In the genomic region with DNA sequence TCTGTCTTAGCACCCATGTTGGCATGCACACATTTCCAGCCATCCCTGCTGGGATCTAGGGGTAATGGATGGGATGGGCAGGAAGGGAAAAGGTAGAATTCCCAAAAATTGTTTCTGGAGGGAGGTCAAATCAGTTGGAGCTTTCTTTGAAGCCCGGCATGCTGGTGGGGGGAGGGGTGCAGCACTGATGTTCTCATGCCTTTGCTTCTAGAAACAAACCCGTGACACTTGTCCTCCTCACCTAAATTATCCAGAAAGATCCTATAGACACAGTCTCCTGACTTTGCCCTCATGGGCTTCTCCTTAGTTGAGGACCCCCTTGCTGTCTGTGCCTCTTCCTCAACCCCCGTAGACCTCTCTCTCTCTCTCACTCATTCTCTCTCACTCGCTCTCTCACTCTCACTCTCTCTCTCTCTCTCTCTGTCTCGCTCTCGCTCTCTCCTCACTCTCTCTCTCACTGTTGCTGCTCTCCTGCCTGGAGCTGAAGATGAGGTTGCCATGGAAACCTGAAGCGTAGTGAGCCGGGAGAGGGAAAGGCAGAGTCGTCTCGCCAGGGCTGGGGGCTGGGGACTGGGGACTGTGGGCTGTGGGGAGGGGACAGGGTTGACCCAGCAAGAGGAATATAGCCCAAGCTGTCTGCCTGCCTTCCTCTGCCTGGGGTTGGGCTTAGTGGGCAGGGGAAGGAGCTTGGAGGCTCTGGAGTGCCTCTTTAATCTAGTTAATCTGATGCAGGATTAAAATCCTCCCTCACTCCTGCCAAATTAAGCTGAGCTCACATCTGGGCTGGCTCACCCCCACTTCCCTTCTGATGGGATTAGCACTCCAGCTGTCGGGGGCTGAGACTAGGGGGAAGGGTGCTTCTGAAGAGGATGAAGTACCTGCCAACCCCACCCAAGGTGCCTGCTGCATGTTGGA, we compare ENCODE assay signal across 8 cellular contexts. TPM values are rescaled to one million over a fixed set of nuclear protein-coding genes. Genes with fewer than 3 reads are reported as not detected.
DNase-seq lines count a peak whose midpoint lies in the region; ATAC-seq and TF ChIP-seq lines count a peak whose summit lies in the region.

No MANE protein-coding gene starts in this region.

- H3K4me3 ChIP-seq in ectodermal cell (ENCODE audit: insufficient read depth, low read depth, low read length) = peak overlapping the region; percentile 20
- peak overlapping the region in 1 of 2 donors; percentile 24 for H3K4me3 ChIP-seq in neuronal stem cell (ENCODE audit: low read length in 2 of 2)

- no peaks in the 10 kb centered on the region for H3K27me3 ChIP-seq in ectodermal cell (ENCODE audit: control insufficient read depth, insufficient read depth, low read length, poor library complexity, severe bottlenecking)
- H3K27me3 ChIP-seq in neuronal stem cell (ENCODE audit: control insufficient read depth in 3 of 3, insufficient read depth in 3 of 3, low read depth in 1 of 3, low read length in 3 of 3) = no peaks in the 10 kb centered on the region

- no peak overlapping the region for H4K8ac ChIP-seq in neuronal stem cell (ENCODE audit: low read depth, low read length)

- H3K4me3 Mint-ChIP-seq in Calu3 (ENCODE audit: low read depth, unreplicated experiment) = peak overlapping the region; percentile 0

- H3K14ac ChIP-seq in neuronal stem cell (ENCODE audit: low read length) = peak overlapping the region; percentile 60

- H3K9me3 Mint-ChIP-seq in Calu3 (ENCODE audit: low read depth, unreplicated experiment) = no peaks in the 10 kb centered on the region

- no peak for TF ChIP-seq CTCF in Calu3 (IDR thresholded peaks at IDR 0.05; ENCODE audit: unreplicated experiment)

- H2AK5ac ChIP-seq in neuronal stem cell (ENCODE audit: low read depth, low read length) = peak overlapping the region; percentile 77

- peak overlapping the region; percentile 24 for H2BK12ac ChIP-seq in neuronal stem cell (ENCODE audit: low read length)

- H3K27me3 Mint-ChIP-seq in Calu3 (ENCODE audit: unreplicated experiment) = no peaks in the 10 kb centered on the region

- no peak overlapping the region for H2BK120ac ChIP-seq in neuronal stem cell (ENCODE audit: low read depth, low read length)

- DNase-seq in Calu3 (no peak), NCI-H2227 treated with DMSO at 0.1 percent for 48 hours (lab: John Stamatoyannopoulos, UW) (peak; percentile 87), neuronal stem cell (ENCODE audit: low spot score) (no peak), NCI-H526 (lab: John Stamatoyannopoulos, UW) (no peak), HK-2 (ENCODE audit: unreplicated experiment) (no peak)

- peak overlapping the region; percentile 63 for H3K9ac ChIP-seq in neuronal stem cell (ENCODE audit: low read depth, low read length, poor library complexity)

- H3K9me3 ChIP-seq in ectodermal cell (ENCODE audit: control insufficient read depth, low read length) (no peaks in the 10 kb centered on the region), neuronal stem cell (replicated peaks in 1 of 2; ENCODE audit: control insufficient read depth in 2 of 2, insufficient read depth in 1 of 2, low read depth in 1 of 2, low read length in 2 of 2) (no peaks in the 10 kb centered on the region)

- H3K79me1 ChIP-seq in neuronal stem cell (ENCODE audit: low read depth, low read length) = peaks cover 13% of the 10 kb centered on the region

- peak overlapping the region; percentile 60 for H2BK15ac ChIP-seq in neuronal stem cell (ENCODE audit: low read length)

- CTCF ChIA-PET in Calu3 (lab: Charles Lee) = interaction anchor here (0.6 to 1.0 kb wide), 5 partner anchors 19 to 350 kb away, joined by 3 to 4 read pairs (median 3); no protein-coding TSS in a partner anchor

- no peaks in the 10 kb centered on the region for H3K36me3 ChIP-seq in ectodermal cell (ENCODE audit: control insufficient read depth, insufficient read depth, low read length)
- H3K36me3 ChIP-seq in neuronal stem cell (replicated peaks in 1 of 2; ENCODE audit: control insufficient read depth in 2 of 2, insufficient read depth in 2 of 2, low read length in 2 of 2) = peaks cover 7 to 57% of the 10 kb centered on the region in 2 donors

- H4K91ac ChIP-seq in neuronal stem cell (ENCODE audit: low read depth, low read length, poor library complexity) = no peak overlapping the region

- peak overlapping the region; percentile 4 for H3K27ac Mint-ChIP-seq in Calu3 (ENCODE audit: unreplicated experiment)

- H2BK5ac ChIP-seq in neuronal stem cell (ENCODE audit: low read length) = peak overlapping the region; percentile 45

- H3K27ac ChIP-seq in ectodermal cell (ENCODE audit: insufficient read depth, low read depth, low read length, poor library complexity, severe bottlenecking) (peak overlapping the region; percentile 12), neuronal stem cell (replicated peaks; ENCODE audit: low read length) (peak overlapping the region; percentile 69)

- WGBS in ectodermal cell, 2 experiments = 14 to 20% methylated on average over 11 of the region's 11 CpGs
- WGBS in neuronal stem cell (ENCODE audit: extremely low coverage in 2 of 2, insufficient read length in 2 of 2, insufficient replicate concordance in 1 of 2), 2 donors = no CpG with 5 or more reads among the region's 11 CpGs

- peak overlapping the region; percentile 28 for H3K4me2 ChIP-seq in neuronal stem cell (ENCODE audit: insufficient read depth, low read length, poor library complexity, severe bottlenecking)

- H3K4ac ChIP-seq in neuronal stem cell (ENCODE audit: low read length) = peak overlapping the region; percentile 30

- peaks cover 98% of the 10 kb centered on the region for H3K36me3 Mint-ChIP-seq in Calu3 (ENCODE audit: insufficient read depth, unreplicated experiment)

- peak overlapping the region; percentile 31 for H2AFZ ChIP-seq in neuronal stem cell (ENCODE audit: low read length)

- H3K18ac ChIP-seq in neuronal stem cell (ENCODE audit: low read length) = peak overlapping the region; percentile 91

- ATAC-seq in GM18873 (IDR thresholded peaks at IDR 0.05; ENCODE audit: low FRiP score, unreplicated experiment) = no peak
- ATAC-seq in HG02571 (IDR thresholded peaks at IDR 0.05; ENCODE audit: unreplicated experiment) = no peak

- H3K4me1 ChIP-seq in ectodermal cell (ENCODE audit: control insufficient read depth, insufficient read depth, low read length) (peaks cover 58% of the 10 kb centered on the region), neuronal stem cell (ENCODE audit: control insufficient read depth in 2 of 2, insufficient read depth in 1 of 2, low read depth in 1 of 2, low read length in 2 of 2) (peaks cover 43 to 46% of the 10 kb centered on the region in 2 donors)

- H3K4me1 Mint-ChIP-seq in Calu3 (ENCODE audit: low read depth, unreplicated experiment) = peaks cover 71% of the 10 kb centered on the region

- intact Hi-C loops in Calu3 (cut with micrococcal nuclease; ENCODE audit: unreplicated experiment) = no loop called here

- BruUV-seq in Calu3 (replicated peaks; lab: Mats Ljungman, UMichigan) = no TSS peak

- H3K23ac ChIP-seq in neuronal stem cell (ENCODE audit: low read depth, low read length, poor library complexity) = peak overlapping the region; percentile 76

RNA-seq across cellular contexts. Expression of gene LASP1, which starts 16.1 kb away (rescaled TPM):
- total RNA-seq in Calu3 (2022) = 479 and 558 TPM in 2 replicates
- 126 TPM for polyA plus RNA-seq in ectodermal cell (2013, experiment 1 of 4)
- polyA plus RNA-seq in ectodermal cell (2013, experiment 2 of 4) = 128 TPM
- 90.1 TPM for polyA plus RNA-seq in ectodermal cell (2013, experiment 3 of 4)
- polyA plus RNA-seq in ectodermal cell (2013, experiment 4 of 4) = 101 TPM
- polyA plus RNA-seq in neuronal stem cell (2013, experiment 1 of 2) = 77.5 TPM
- polyA plus RNA-seq in neuronal stem cell (2013, experiment 2 of 2) = 79.6 TPM

RNA-seq across cellular contexts. Expression of gene RPL23, which starts 32.5 kb away (rescaled TPM):
- 3,443 and 3,829 TPM in 2 replicates for total RNA-seq in Calu3 (2022)
- polyA plus RNA-seq in ectodermal cell (2013, experiment 1 of 4) = 2,565 TPM
- 2,389 TPM for polyA plus RNA-seq in ectodermal cell (2013, experiment 2 of 4)
- 2,415 TPM for polyA plus RNA-seq in ectodermal cell (2013, experiment 3 of 4)
- polyA plus RNA-seq in ectodermal cell (2013, experiment 4 of 4) = 2,794 TPM
- polyA plus RNA-seq in neuronal stem cell (2013, experiment 1 of 2) = 5,636 TPM
- 5,601 TPM for polyA plus RNA-seq in neuronal stem cell (2013, experiment 2 of 2)
